Comparison of ENCODE assay signal across 2 cellular contexts in the genomic region with DNA sequence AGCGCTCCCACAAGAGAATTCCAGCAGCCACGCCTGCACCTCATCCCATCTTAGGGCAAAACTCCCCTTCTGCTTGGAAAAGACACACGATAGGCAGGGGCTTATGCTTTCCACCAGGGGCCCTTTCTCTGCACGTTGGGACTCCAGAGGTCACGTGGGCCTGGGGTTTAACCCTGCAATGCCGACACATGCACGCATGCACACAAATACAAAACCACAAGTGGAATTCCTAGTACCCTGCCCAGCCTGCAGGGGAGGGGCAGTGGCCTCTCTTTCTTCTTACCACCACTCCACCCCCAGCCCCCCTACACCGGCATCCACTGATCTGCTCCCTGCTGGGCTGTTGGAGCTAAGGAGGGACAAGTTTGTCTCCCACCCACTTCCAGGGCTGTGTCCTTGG.
A peak's percentile ranks its signal among the peaks of the same experiment; 100 is the strongest.
TF ChIP-seq lines count a peak whose summit lies in the region.

No MANE protein-coding gene starts in this region.

TF ChIP-seq in GM23338, 12 proteins besides CTCF, POLR2A, EP300 and RAD21 (continues in another document):
- TF ChIP-seq JUNB (IDR thresholded peaks at IDR 0.05; ENCODE audit: unreplicated experiment) = no peak
- TF ChIP-seq ZNF331 (CRISPR knock-in tag; IDR thresholded peaks at IDR 0.05; ENCODE audit: low read depth) = no peak
- TF ChIP-seq, protein P1, sequence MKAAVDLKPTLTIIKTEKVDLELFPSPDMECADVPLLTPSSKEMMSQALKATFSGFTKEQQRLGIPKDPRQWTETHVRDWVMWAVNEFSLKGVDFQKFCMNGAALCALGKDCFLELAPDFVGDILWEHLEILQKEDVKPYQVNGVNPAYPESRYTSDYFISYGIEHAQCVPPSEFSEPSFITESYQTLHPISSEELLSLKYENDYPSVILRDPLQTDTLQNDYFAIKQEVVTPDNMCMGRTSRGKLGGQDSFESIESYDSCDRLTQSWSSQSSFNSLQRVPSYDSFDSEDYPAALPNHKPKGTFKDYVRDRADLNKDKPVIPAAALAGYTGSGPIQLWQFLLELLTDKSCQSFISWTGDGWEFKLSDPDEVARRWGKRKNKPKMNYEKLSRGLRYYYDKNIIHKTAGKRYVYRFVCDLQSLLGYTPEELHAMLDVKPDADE (IDR thresholded peaks at IDR 0.05) = no peak
- TF ChIP-seq POLR2AphosphoS5 (IDR thresholded peaks at IDR 0.05; ENCODE audit: low read depth) = no peak
- no peak for TF ChIP-seq CREB1 (CRISPR knock-in tag; IDR thresholded peaks at IDR 0.05; ENCODE audit: low read depth)
- TF ChIP-seq, protein P2, sequence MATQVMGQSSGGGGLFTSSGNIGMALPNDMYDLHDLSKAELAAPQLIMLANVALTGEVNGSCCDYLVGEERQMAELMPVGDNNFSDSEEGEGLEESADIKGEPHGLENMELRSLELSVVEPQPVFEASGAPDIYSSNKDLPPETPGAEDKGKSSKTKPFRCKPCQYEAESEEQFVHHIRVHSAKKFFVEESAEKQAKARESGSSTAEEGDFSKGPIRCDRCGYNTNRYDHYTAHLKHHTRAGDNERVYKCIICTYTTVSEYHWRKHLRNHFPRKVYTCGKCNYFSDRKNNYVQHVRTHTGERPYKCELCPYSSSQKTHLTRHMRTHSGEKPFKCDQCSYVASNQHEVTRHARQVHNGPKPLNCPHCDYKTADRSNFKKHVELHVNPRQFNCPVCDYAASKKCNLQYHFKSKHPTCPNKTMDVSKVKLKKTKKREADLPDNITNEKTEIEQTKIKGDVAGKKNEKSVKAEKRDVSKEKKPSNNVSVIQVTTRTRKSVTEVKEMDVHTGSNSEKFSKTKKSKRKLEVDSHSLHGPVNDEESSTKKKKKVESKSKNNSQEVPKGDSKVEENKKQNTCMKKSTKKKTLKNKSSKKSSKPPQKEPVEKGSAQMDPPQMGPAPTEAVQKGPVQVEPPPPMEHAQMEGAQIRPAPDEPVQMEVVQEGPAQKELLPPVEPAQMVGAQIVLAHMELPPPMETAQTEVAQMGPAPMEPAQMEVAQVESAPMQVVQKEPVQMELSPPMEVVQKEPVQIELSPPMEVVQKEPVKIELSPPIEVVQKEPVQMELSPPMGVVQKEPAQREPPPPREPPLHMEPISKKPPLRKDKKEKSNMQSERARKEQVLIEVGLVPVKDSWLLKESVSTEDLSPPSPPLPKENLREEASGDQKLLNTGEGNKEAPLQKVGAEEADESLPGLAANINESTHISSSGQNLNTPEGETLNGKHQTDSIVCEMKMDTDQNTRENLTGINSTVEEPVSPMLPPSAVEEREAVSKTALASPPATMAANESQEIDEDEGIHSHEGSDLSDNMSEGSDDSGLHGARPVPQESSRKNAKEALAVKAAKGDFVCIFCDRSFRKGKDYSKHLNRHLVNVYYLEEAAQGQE (IDR thresholded peaks at IDR 0.05; ENCODE audit: unreplicated experiment) = no peak
- no peak for TF ChIP-seq EZH2phosphoT487 (IDR thresholded peaks at IDR 0.05; ENCODE audit: unreplicated experiment)
- TF ChIP-seq EZH2 (IDR thresholded peaks at IDR 0.05; ENCODE audit: low read depth, unreplicated experiment) = no peak
- no peak for TF ChIP-seq NANOG (IDR thresholded peaks at IDR 0.05; ENCODE audit: borderline replicate concordance)
- no peak for TF ChIP-seq ZNF114 (CRISPR knock-in tag; IDR thresholded peaks at IDR 0.05)

TF ChIP-seq in H1, 55 proteins besides CTCF, POLR2A, EP300 and RAD21:
- TF ChIP-seq, protein P3, sequence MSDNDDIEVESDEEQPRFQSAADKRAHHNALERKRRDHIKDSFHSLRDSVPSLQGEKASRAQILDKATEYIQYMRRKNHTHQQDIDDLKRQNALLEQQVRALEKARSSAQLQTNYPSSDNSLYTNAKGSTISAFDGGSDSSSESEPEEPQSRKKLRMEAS (IDR thresholded peaks at IDR 0.05) = peak; percentile 39; the same call in 1 of the 2 replicates
- TF ChIP-seq, protein P4, sequence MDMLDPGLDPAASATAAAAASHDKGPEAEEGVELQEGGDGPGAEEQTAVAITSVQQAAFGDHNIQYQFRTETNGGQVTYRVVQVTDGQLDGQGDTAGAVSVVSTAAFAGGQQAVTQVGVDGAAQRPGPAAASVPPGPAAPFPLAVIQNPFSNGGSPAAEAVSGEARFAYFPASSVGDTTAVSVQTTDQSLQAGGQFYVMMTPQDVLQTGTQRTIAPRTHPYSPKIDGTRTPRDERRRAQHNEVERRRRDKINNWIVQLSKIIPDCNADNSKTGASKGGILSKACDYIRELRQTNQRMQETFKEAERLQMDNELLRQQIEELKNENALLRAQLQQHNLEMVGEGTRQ (IDR thresholded peaks at IDR 0.05; ENCODE audit: low read length) = peak; percentile 33; the same call in 1 of the 2 replicates
- TF ChIP-seq SP2 (IDR thresholded peaks at IDR 0.05; ENCODE audit: low read length) = no peak
